Comparison of ENCODE assay signal across 9 cellular contexts in the genomic region with DNA sequence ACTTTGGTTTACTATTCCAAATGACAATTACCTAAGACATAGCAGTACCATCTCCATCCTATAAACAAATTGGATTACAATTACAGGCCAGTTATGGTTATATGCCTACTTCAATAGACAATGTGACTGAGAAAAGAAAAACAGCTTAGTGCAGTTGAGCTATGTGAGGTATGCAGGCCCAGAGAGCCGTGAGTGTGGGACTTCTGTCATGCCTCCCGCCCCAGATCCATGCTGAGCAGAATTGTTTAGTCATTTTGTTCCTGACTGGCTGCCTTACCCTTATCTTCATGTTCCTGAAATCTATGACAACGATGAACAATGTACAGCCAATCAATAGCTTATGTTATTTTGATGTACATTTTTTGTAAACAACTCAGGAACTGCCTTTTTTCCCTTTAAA. TPM values are rescaled to one million over a fixed set of nuclear protein-coding genes. Genes with fewer than 3 reads are reported as not detected.
A peak's percentile ranks its signal among the peaks of the same experiment; 100 is the strongest.
DNase-seq lines count a peak whose midpoint lies in the region; ATAC-seq and TF ChIP-seq lines count a peak whose summit lies in the region.
"Had no signal": no experiment of that assay in that cellular context is flagged by ENCODE, and none has a peak within 500 bp of the region (broad histone marks: within the 10 kb centered on the region; RNA-seq: fewer than 3 reads in every experiment).

No MANE protein-coding gene starts in this region.

- TF ChIP-seq EP300 in upper lobe of left lung (IDR thresholded peaks at IDR 0.05), result no peak

- H3K27me3 ChIP-seq in HAP-1 (ENCODE audit: low read depth) (no peaks in the 10 kb centered on the region), brain microvascular endothelial cell (replicated peaks) (no peaks in the 10 kb centered on the region), thoracic aorta (replicated peaks; ENCODE audit: insufficient read depth) (no peaks in the 10 kb centered on the region), upper lobe of left lung (no peaks in the 10 kb centered on the region), dorsolateral prefrontal cortex (no peaks in the 10 kb centered on the region)

- H3K4me3 ChIP-seq in HAP-1 (no peak overlapping the region), brain microvascular endothelial cell (ENCODE audit: low read depth, low read length) (no peak overlapping the region), thoracic aorta (no peak overlapping the region), upper lobe of left lung (no peak overlapping the region), dorsolateral prefrontal cortex (no peak overlapping the region)

- intact Hi-C loops in dorsolateral prefrontal cortex (cut with DNase I), result no loop called here

- WGBS in upper lobe of left lung, 2 donors, result 59% methylated on average over 3 of the region's 3 CpGs

- no peak for TF ChIP-seq POLR2A in upper lobe of left lung (IDR thresholded peaks at IDR 0.05)

- TF ChIP-seq CTCF in brain microvascular endothelial cell (IDR thresholded peaks at IDR 0.05; ENCODE audit: low read depth, low read length, missing control alignments) (no peak), thoracic aorta (IDR thresholded peaks at IDR 0.05) (no peak), upper lobe of left lung (IDR thresholded peaks at IDR 0.05) (no peak), dorsolateral prefrontal cortex (IDR thresholded peaks at IDR 0.05 in 54 of 56, conservative IDR thresholded peaks at IDR 0.05 in 2 of 56; ENCODE audit: low read depth in 1 of 56, partially characterized antibody in 56 of 56) (no peak)

- ATAC-seq in thoracic aorta (ENCODE audit: insufficient number of reproducible peaks, low FRiP score, low read depth) (no peak), upper lobe of left lung (ENCODE audit: low FRiP score in 2 of 2) (no peak)
- no peak for ATAC-seq in activated CD4-positive, CD25-positive, alpha-beta regulatory T cell treated with anti-CD3 and anti-CD28 coated beads, Interleukin-2, amount 50 U/mL, for 24 hours
- ATAC-seq: effector memory CD8-positive, alpha-beta T cell had no signal

- H3K9me3 ChIP-seq in HAP-1, result no peaks in the 10 kb centered on the region
- H3K9me3 ChIP-seq in thoracic aorta, result no peaks in the 10 kb centered on the region
- H3K9me3 ChIP-seq in upper lobe of left lung, result no peaks in the 10 kb centered on the region

- H3K36me3 ChIP-seq in HAP-1 (replicated peaks), result peaks cover 17% of the 10 kb centered on the region
- H3K36me3 ChIP-seq in brain microvascular endothelial cell (replicated peaks), result peaks cover 16% of the 10 kb centered on the region
- H3K36me3 ChIP-seq in thoracic aorta, result no peaks in the 10 kb centered on the region
- peaks cover 0 to 31% (median 21%) of the 10 kb centered on the region in 4 donors for H3K36me3 ChIP-seq in upper lobe of left lung

- peak overlapping the region; percentile 58 for H3K27ac ChIP-seq in brain microvascular endothelial cell
- H3K27ac ChIP-seq in thoracic aorta, result peak overlapping the region; percentile 47 to 62
- no peak overlapping the region for H3K27ac ChIP-seq in upper lobe of left lung
- H3K27ac ChIP-seq in dorsolateral prefrontal cortex, result peak overlapping the region in 2 of 59 donors; percentile 17 to 33
- H3K27ac ChIP-seq: parathyroid adenoma had no signal

- H3K4me1 ChIP-seq in HAP-1 (peaks cover 4% of the 10 kb centered on the region; the same call in 1 of the 2 replicates), thoracic aorta (ENCODE audit: control insufficient read depth in 1 of 2, low read depth in 2 of 2) (peaks cover 8 to 22% of the 10 kb centered on the region in 2 donors), upper lobe of left lung (peaks cover 0 to 12% (median 5%) of the 10 kb centered on the region in 4 donors)

- peak; percentile 27 to 32 for DNase-seq in HAP-1 (ENCODE audit: low spot score in 2 of 2)
- DNase-seq in brain microvascular endothelial cell, result peak; percentile 73
- peak; percentile 64 for DNase-seq in islet precursor cell
- DNase-seq in thoracic aorta (ENCODE audit: low spot score), result no peak
- DNase-seq in upper lobe of left lung, result no peak
- DNase-seq in dorsolateral prefrontal cortex, result no peak
- DNase-seq: effector memory CD8-positive, alpha-beta T cell had no signal

- in situ Hi-C loops in HAP-1 (cut with MboI; ENCODE audit: low sequenced_read_pairs), result no loop called here
- in situ Hi-C loops in brain microvascular endothelial cell (cut with HindIII; ENCODE audit: low pct_ligation_motif_present, low sequenced_read_pairs), result no loop called here

RNA-seq across cellular contexts. Expression of a gene that starts 21.7 kb away (rescaled TPM):
- total RNA-seq in thoracic aorta (10 to 100 TPM; 42.2 to 70.6 TPM), upper lobe of left lung (100 to 1,000 TPM; 106 to 154 (median 139) TPM), dorsolateral prefrontal cortex (10 to 100 TPM; 62.8 to 97.1 (median 83.4) TPM)

Comparison
In these comparisons a context has a peak if more than half of its experiments do, and no peak if none do; other contexts are left out.
1. DNase-seq: peak in HAP-1 (2 of 2), brain microvascular endothelial cell (single experiment) and islet precursor cell (single experiment); none in thoracic aorta (single experiment), upper lobe of left lung (0 of 2) and dorsolateral prefrontal cortex (0 of 10).
2. H3K27ac ChIP-seq: peak in brain microvascular endothelial cell (single experiment) and thoracic aorta (2 of 2); none in upper lobe of left lung (0 of 4).